ENCODE assay signal across 4 cellular contexts in the genomic region with DNA sequence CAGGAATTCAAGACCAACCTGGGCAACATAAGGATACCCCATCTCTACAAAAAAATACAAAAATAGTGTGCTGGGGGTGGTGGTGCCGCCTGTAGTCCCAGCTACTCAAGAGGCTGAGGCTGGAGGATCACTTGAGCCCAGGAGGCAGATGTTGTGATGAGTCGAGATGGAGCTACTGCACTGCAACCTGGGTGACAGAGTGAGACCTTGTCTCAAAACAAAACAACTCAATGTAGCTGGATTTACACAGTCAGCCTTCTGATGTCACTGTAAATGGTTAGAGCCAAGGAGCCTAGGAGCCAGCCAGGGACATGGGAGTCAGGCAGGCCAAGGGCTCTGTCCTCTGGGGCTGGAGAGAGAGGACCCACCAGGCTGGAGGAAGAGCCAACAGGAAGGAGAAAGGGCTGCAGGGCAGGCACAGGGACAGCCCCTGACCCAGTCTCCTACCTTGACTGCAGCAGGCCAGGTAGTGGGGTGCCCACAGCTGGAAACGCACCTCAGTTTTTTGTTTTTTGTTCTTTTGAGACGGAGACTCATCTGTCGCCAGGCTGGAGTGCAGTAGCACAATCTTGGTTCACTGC.
TF ChIP-seq lines count a peak whose summit lies in the region.

No MANE protein-coding gene starts in this region.

TF ChIP-seq in SK-N-SH treated with all-trans-retinoic acid at 6 μM for 48 hours, 23 proteins besides CTCF, POLR2A, EP300 and RAD21:
- TF ChIP-seq OSR1 (CRISPR knock-in tag; IDR thresholded peaks at IDR 0.05), result no peak
- TF ChIP-seq BACH2 (CRISPR knock-in tag; IDR thresholded peaks at IDR 0.05; ENCODE audit: borderline replicate concordance), result no peak
- no peak for TF ChIP-seq TCF4 (CRISPR knock-in tag; IDR thresholded peaks at IDR 0.05; ENCODE audit: borderline replicate concordance)
- no peak for TF ChIP-seq ZC3H10 (CRISPR knock-in tag; IDR thresholded peaks at IDR 0.05)
- no peak for TF ChIP-seq CSDC2 (CRISPR knock-in tag; IDR thresholded peaks at IDR 0.05)
- TF ChIP-seq, protein P1, sequence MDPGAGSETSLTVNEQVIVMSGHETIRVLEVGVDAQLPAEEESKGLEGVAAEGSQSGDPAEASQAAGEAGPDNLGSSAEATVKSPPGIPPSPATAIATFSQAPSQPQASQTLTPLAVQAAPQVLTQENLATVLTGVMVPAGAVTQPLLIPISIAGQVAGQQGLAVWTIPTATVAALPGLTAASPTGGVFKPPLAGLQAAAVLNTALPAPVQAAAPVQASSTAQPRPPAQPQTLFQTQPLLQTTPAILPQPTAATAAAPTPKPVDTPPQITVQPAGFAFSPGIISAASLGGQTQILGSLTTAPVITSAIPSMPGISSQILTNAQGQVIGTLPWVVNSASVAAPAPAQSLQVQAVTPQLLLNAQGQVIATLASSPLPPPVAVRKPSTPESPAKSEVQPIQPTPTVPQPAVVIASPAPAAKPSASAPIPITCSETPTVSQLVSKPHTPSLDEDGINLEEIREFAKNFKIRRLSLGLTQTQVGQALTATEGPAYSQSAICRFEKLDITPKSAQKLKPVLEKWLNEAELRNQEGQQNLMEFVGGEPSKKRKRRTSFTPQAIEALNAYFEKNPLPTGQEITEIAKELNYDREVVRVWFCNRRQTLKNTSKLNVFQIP (CRISPR knock-in tag; IDR thresholded peaks at IDR 0.05; ENCODE audit: borderline replicate concordance, low read depth), result no peak
- no peak for TF ChIP-seq ISL1 (CRISPR knock-in tag; IDR thresholded peaks at IDR 0.05)
- no peak for TF ChIP-seq RARB (CRISPR knock-in tag; IDR thresholded peaks at IDR 0.05)

TF ChIP-seq in SK-N-SH, 30 proteins besides CTCF, POLR2A, EP300 and RAD21:
- no peak for TF ChIP-seq YY1 (IDR thresholded peaks at IDR 0.05; ENCODE audit: low read depth)
- no peak for TF ChIP-seq FOXM1 (IDR thresholded peaks at IDR 0.05; ENCODE audit: low read depth)
- TF ChIP-seq TAF1 (IDR thresholded peaks at IDR 0.05; ENCODE audit: borderline replicate concordance, low read depth, low read length), result no peak

TF ChIP-seq in HEK293, 187 proteins besides CTCF, POLR2A, EP300 and RAD21:
- TF ChIP-seq, protein P2, sequence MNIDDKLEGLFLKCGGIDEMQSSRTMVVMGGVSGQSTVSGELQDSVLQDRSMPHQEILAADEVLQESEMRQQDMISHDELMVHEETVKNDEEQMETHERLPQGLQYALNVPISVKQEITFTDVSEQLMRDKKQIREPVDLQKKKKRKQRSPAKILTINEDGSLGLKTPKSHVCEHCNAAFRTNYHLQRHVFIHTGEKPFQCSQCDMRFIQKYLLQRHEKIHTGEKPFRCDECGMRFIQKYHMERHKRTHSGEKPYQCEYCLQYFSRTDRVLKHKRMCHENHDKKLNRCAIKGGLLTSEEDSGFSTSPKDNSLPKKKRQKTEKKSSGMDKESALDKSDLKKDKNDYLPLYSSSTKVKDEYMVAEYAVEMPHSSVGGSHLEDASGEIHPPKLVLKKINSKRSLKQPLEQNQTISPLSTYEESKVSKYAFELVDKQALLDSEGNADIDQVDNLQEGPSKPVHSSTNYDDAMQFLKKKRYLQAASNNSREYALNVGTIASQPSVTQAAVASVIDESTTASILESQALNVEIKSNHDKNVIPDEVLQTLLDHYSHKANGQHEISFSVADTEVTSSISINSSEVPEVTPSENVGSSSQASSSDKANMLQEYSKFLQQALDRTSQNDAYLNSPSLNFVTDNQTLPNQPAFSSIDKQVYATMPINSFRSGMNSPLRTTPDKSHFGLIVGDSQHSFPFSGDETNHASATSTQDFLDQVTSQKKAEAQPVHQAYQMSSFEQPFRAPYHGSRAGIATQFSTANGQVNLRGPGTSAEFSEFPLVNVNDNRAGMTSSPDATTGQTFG (tag by site-specific recombination; IDR thresholded peaks at IDR 0.05; ENCODE audit: borderline replicate concordance), result no peak
- TF ChIP-seq ZNF558 (tag by site-specific recombination; IDR thresholded peaks at IDR 0.05), result no peak
- TF ChIP-seq, protein P3, sequence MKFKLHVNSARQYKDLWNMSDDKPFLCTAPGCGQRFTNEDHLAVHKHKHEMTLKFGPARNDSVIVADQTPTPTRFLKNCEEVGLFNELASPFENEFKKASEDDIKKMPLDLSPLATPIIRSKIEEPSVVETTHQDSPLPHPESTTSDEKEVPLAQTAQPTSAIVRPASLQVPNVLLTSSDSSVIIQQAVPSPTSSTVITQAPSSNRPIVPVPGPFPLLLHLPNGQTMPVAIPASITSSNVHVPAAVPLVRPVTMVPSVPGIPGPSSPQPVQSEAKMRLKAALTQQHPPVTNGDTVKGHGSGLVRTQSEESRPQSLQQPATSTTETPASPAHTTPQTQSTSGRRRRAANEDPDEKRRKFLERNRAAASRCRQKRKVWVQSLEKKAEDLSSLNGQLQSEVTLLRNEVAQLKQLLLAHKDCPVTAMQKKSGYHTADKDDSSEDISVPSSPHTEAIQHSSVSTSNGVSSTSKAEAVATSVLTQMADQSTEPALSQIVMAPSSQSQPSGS (tag by site-specific recombination; IDR thresholded peaks at IDR 0.05; ENCODE audit: low read depth), result no peak
- 0 out of 2 replicates have a peak, but pooled peaks have one; percentile 23 for TF ChIP-seq ZNF335 (tag by site-specific recombination; conservative IDR thresholded peaks at IDR 0.05)
- no peak for TF ChIP-seq ZNF521 (tag by site-specific recombination; IDR thresholded peaks at IDR 0.05)
- TF ChIP-seq, protein P4, sequence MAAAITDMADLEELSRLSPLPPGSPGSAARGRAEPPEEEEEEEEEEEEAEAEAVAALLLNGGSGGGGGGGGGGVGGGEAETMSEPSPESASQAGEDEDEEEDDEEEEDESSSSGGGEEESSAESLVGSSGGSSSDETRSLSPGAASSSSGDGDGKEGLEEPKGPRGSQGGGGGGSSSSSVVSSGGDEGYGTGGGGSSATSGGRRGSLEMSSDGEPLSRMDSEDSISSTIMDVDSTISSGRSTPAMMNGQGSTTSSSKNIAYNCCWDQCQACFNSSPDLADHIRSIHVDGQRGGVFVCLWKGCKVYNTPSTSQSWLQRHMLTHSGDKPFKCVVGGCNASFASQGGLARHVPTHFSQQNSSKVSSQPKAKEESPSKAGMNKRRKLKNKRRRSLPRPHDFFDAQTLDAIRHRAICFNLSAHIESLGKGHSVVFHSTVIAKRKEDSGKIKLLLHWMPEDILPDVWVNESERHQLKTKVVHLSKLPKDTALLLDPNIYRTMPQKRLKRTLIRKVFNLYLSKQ (tag by site-specific recombination; IDR thresholded peaks at IDR 0.05; ENCODE audit: borderline replicate concordance), result no peak
TF ChIP-seq in HEK293: peak in this region for 1.

TF ChIP-seq in H1, 55 proteins besides CTCF, POLR2A, EP300 and RAD21:
- no peak for TF ChIP-seq RNF2 (IDR thresholded peaks at IDR 0.05; ENCODE audit: borderline replicate concordance, low read depth, low read length, missing control alignments, poor library complexity, severe bottlenecking)
